23 cellular contexts compared by ENCODE assay signal in the genomic region with DNA sequence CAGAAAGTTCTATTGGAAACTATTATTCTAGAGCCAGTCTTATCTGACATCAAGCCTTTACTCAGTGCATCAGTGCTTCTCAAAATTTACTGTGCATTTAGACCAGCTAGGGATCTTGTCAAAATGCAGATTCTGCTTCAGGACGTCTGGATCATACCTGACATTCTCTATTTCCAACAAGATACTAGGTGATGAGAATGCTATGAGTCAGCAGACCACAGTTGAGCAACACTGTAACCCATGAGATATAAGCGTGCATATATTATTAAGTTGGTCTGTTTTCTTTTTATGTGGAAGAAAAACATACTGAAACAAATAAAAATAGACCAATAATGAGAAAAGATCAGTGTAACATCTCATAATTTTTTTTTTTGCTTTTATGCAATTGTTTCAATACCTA. TPM values are rescaled to one million over a fixed set of nuclear protein-coding genes. Genes with fewer than 3 reads are reported as not detected.
"Had no signal": no experiment of that assay in that cellular context is flagged by ENCODE, and none has a peak within 500 bp of the region (broad histone marks: within the 10 kb centered on the region; RNA-seq: fewer than 3 reads in every experiment).

No MANE protein-coding gene starts in this region.

- H2AFZ ChIP-seq: parathyroid adenoma had no signal

- ATAC-seq: left lobe of liver; natural killer cell treated with Interleukin-12 subunit alpha and Interleukin-12 subunit beta and Interleukin-15 and Interleukin-18, amount 100 ng/mL, for 72 hours had no signal

- H3K79me2 ChIP-seq: parathyroid adenoma had no signal

- H3K4me1 ChIP-seq: parathyroid adenoma had no signal

- H3K9ac ChIP-seq: parathyroid adenoma had no signal

- H3K4me3 ChIP-seq: lung had no signal

- H3K4me1 Mint-ChIP-seq: activated B cell treated with CpG ODN at 0.5 μM for 24 hours; activated CD4-positive, alpha-beta memory T cell treated with anti-CD3 and anti-CD28 coated beads, Interleukin-2, amount 10 ng/mL, durations not matched to agents 7 days and 5 days; brain; mesothelial cell of epicardium had no signal

- H3K27ac Mint-ChIP-seq: activated B cell treated with CpG ODN at 0.5 μM for 24 hours; activated CD4-positive, alpha-beta memory T cell treated with anti-CD3 and anti-CD28 coated beads, Interleukin-2, amount 10 ng/mL, durations not matched to agents 7 days and 5 days; activated naive CD4-positive, alpha-beta T cell treated with anti-CD3 and anti-CD28 coated beads for 36 hours; activated T-helper 2 cell treated with anti-CD3 and anti-CD28 coated beads, Interferon-gamma antibody, Interleukin-2, Interleukin-4, amounts not matched to agents 10 μg/mL and 5 μg/mL and 100 μg/mL, durations not matched to agents 14 hours and 24 hours and 36 hours; brain; mesothelial cell of epicardium; natural killer cell treated with Interleukin-12 subunit alpha and Interleukin-12 subunit beta and Interleukin-15 and Interleukin-18, amount 100 ng/mL, for 72 hours had no signal

- DNase-seq: activated B cell treated with CpG ODN at 0.5 μM for 24 hours; activated CD4-positive, alpha-beta memory T cell treated with anti-CD3 and anti-CD28 coated beads, Interleukin-2, amount 10 ng/mL, durations not matched to agents 7 days and 5 days; activated CD4-positive, alpha-beta T cell treated with anti-CD3 and anti-CD28 coated beads for 4 hours; activated naive CD4-positive, alpha-beta T cell treated with anti-CD3 and anti-CD28 coated beads for 36 hours; activated T-cell treated with anti-CD3 and anti-CD28 coated beads, Interleukin-2, amount 50 U/mL, for 1 hour; anterior cingulate cortex; cerebellar nuclear complex; effector CD4-positive, alpha-beta T cell; foreskin melanocyte; glutamatergic neuron; hippocampal formation; islet precursor cell; stimulated activated CD8-positive, alpha-beta memory T cell treated with anti-CD3 and anti-CD28 coated beads, Interleukin-4, amount 100 ng/mL, for 48 hours; stimulated activated naive CD4-positive, alpha-beta T cell had no signal

- H3K36me3 ChIP-seq: neutrophil had no signal

- H3K27ac ChIP-seq: neutrophil, parathyroid adenoma had no signal

- H3K4me3 Mint-ChIP-seq: activated B cell treated with CpG ODN at 0.5 μM for 24 hours; activated CD4-positive, alpha-beta memory T cell treated with anti-CD3 and anti-CD28 coated beads, Interleukin-2, amount 10 ng/mL, durations not matched to agents 7 days and 5 days; activated naive CD4-positive, alpha-beta T cell treated with anti-CD3 and anti-CD28 coated beads for 36 hours; brain; mesothelial cell of epicardium; natural killer cell treated with Interleukin-12 subunit alpha and Interleukin-12 subunit beta and Interleukin-15 and Interleukin-18, amount 100 ng/mL, for 72 hours had no signal

- H3K9me3 ChIP-seq: neutrophil had no signal

- H3K36me3 Mint-ChIP-seq: brain, mesothelial cell of epicardium had no signal

- H3K27me3 ChIP-seq: neutrophil had no signal

RNA-seq across cellular contexts. Expression of a gene that starts 40.4 kb away (rescaled TPM):
- total RNA-seq: activated B cell treated with CpG ODN at 0.5 μM for 24 hours; activated CD4-positive, alpha-beta memory T cell treated with anti-CD3 and anti-CD28 coated beads, Interleukin-2, amount 10 ng/mL, durations not matched to agents 7 days and 5 days; activated naive CD4-positive, alpha-beta T cell treated with anti-CD3 and anti-CD28 coated beads for 36 hours; activated T-helper 2 cell treated with anti-CD3 and anti-CD28 coated beads, Interferon-gamma antibody, Interleukin-2, Interleukin-4, amounts not matched to agents 10 μg/mL and 5 μg/mL and 100 μg/mL, durations not matched to agents 14 hours and 24 hours and 36 hours; endothelial cell of umbilical vein; natural killer cell treated with Interleukin-12 subunit alpha and Interleukin-12 subunit beta and Interleukin-15 and Interleukin-18, amount 100 ng/mL, for 72 hours had no signal
- polyA plus RNA-seq: endothelial cell of umbilical vein had no signal
